Comparison of ENCODE assay signal across 1 cellular context in genomic region chr9:124658165-124659017, GRCh38.
A peak's percentile ranks its signal among the peaks of the same experiment; 100 is the strongest.
TF ChIP-seq lines count a peak whose summit lies in the region.

No MANE protein-coding gene starts in this region.

TF ChIP-seq in GM12878, 131 proteins besides CTCF, POLR2A, EP300 and RAD21 (continued from another document and continues in another):
- TF ChIP-seq KAT2A (conservative IDR thresholded peaks at IDR 0.05; ENCODE audit: control insufficient read depth, low read depth, low read length) (no peak; the same call in 1 of the 2 replicates), USF1 (IDR thresholded peaks at IDR 0.05; ENCODE audit: borderline replicate concordance, extremely low read length, insufficient read depth, low read depth, low read length) (peak; percentile 77), CREM (IDR thresholded peaks at IDR 0.05; ENCODE audit: low read depth) (no peak), NFIC (IDR thresholded peaks at IDR 0.05; ENCODE audit: low read depth, low read length) (0 out of 2 replicates have a peak, but pooled peaks have one; percentile 58), E2F4 (IDR thresholded peaks at IDR 0.05; ENCODE audit: low read depth, low read length) (no peak), ATF3 (IDR thresholded peaks at IDR 0.05; ENCODE audit: borderline replicate concordance, extremely low read depth, low read depth, low read length) (peak; percentile 47; the same call in 1 of the 2 replicates), IKZF2 (IDR thresholded peaks at IDR 0.05) (no peak), ZNF274 (IDR thresholded peaks at IDR 0.05; ENCODE audit: insufficient read depth, insufficient read length) (no peak), CEBPB (IDR thresholded peaks at IDR 0.05; ENCODE audit: borderline replicate concordance in 1 of 2, low read depth in 2 of 2, low read length in 2 of 2) (no peak; a peak in 1 of 4 replicates), PRDM15 (CRISPR knock-in tag; IDR thresholded peaks at IDR 0.05) (no peak), MYC (IDR thresholded peaks at IDR 0.05; ENCODE audit: insufficient read depth, insufficient read length, insufficient replicate concordance, low read length, severe bottlenecking) (no peak), E4F1 (IDR thresholded peaks at IDR 0.05; ENCODE audit: borderline replicate concordance, partially characterized antibody) (no peak), NR2C2 (IDR thresholded peaks at IDR 0.05; ENCODE audit: borderline replicate concordance, control insufficient read depth, insufficient read length, low read depth) (no peak), SMC3 (IDR thresholded peaks at IDR 0.05; ENCODE audit: borderline replicate concordance, low read length) (no peak), RCOR1 (conservative IDR thresholded peaks at IDR 0.05; ENCODE audit: low read depth, low read length) (no peak), ZNF24 (IDR thresholded peaks at IDR 0.05) (no peak), ASH2L (IDR thresholded peaks at IDR 0.05; ENCODE audit: borderline replicate concordance, low read depth) (no peak), PKNOX1 (IDR thresholded peaks at IDR 0.05) (peak; percentile 97), ZBTB33 (IDR thresholded peaks at IDR 0.05) (no peak), ZNF687 (IDR thresholded peaks at IDR 0.05) (peak; percentile 84), ZZZ3 (IDR thresholded peaks at IDR 0.05; ENCODE audit: control insufficient read depth, insufficient read length, low read depth) (no peak), LARP7 (IDR thresholded peaks at IDR 0.05) (no peak), TCF7 (IDR thresholded peaks at IDR 0.05; ENCODE audit: borderline replicate concordance) (no peak), TCF12 (IDR thresholded peaks at IDR 0.05; ENCODE audit: low read depth, low read length) (peak; percentile 49; the same call in 1 of the 2 replicates), EZH2 (IDR thresholded peaks at IDR 0.05; ENCODE audit: borderline replicate concordance, control insufficient read depth, low read depth, low read length) (no peak), BRCA1 (IDR thresholded peaks at IDR 0.05; ENCODE audit: low read depth, low read length) (no peak), POLR2AphosphoS2 (IDR thresholded peaks at IDR 0.05; ENCODE audit: low read depth, low read length) (peak; percentile 92; the same call in 1 of the 2 replicates), FOS (IDR thresholded peaks at IDR 0.05; ENCODE audit: borderline replicate concordance, extremely low read depth, insufficient read length) (peak; percentile 2), DPF2 (IDR thresholded peaks at IDR 0.05) (no peak), ZBTB4 (CRISPR knock-in tag; IDR thresholded peaks at IDR 0.05) (no peak), EGR1 (IDR thresholded peaks at IDR 0.05; ENCODE audit: borderline replicate concordance in 1 of 2, low read depth in 2 of 2, low read length in 2 of 2) (no peak), BHLHE40 (IDR thresholded peaks at IDR 0.05; ENCODE audit: borderline replicate concordance in 1 of 2, low read depth in 2 of 2, low read length in 1 of 2) (peak; percentile 42 to 64; a peak in 3 of 4 replicates), BACH1 (IDR thresholded peaks at IDR 0.05; ENCODE audit: borderline replicate concordance) (peak; percentile 43; the same call in 1 of the 2 replicates), RBBP5 (conservative IDR thresholded peaks at IDR 0.05) (no peak), YBX1 (IDR thresholded peaks at IDR 0.05) (no peak), GATAD2B (conservative IDR thresholded peaks at IDR 0.05; ENCODE audit: low read depth) (no peak), MEF2B (IDR thresholded peaks at IDR 0.05; ENCODE audit: partially characterized antibody, poor library complexity, severe bottlenecking) (no peak), IKZF1 (conservative IDR thresholded peaks at IDR 0.05) (no peak), MTA3 (IDR thresholded peaks at IDR 0.05; ENCODE audit: borderline replicate concordance, low read length) (peak; percentile 90), CREB1 (IDR thresholded peaks at IDR 0.05; ENCODE audit: low read depth) (peak; percentile 55), TBL1XR1 (IDR thresholded peaks at IDR 0.05; ENCODE audit: low read depth, low read length) (no peak), POU2F2 (IDR thresholded peaks at IDR 0.05; ENCODE audit: borderline replicate concordance, low read depth, low read length) (peak; percentile 94), JUND (IDR thresholded peaks at IDR 0.05; ENCODE audit: low read depth, low read length) (no peak), RFX5 (IDR thresholded peaks at IDR 0.05; ENCODE audit: low read depth, low read length) (no peak), ZNF217 (IDR thresholded peaks at IDR 0.05) (no peak), SMARCA5 (IDR thresholded peaks at IDR 0.05) (no peak)
